In the genomic region with DNA sequence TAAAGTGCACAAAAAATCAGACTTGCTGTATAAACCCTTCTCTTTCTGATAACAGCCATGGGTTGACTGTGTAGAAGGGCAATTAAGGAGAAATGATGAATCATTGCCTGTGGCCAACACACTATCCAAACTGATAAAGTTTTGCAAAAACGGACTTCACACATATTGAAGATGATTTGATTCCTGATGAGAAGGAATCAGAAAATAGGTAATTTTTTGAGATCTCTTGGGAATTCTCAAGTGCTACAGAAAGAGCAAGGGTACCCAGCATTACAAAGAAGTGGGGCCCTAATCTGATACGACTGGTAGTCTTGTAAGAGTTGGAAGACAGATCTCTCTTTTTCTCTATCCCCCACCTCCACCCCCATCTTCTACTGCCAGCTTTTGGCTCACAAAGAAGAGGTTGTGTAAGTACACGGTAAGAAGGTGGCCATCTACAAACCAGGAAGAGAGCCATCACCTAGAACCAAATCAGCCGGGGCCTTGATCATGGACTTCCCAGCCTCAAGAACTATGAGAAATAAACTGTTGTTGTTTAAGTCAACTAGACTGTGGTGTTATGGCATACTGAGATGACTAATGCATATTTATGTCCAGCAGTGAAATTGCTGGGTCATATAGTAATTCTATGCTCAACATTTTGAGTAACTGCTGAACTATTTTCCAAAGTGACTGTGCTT, we compare ENCODE assay signal across 21 cellular contexts.
"Had no signal": no experiment of that assay in that cellular context is flagged by ENCODE, and none has a peak within 500 bp of the region (broad histone marks: within the 10 kb centered on the region; RNA-seq: fewer than 3 reads in every experiment).

No MANE protein-coding gene starts in this region.

- H3K27me3 ChIP-seq: thyroid gland had no signal

- ATAC-seq: activated CD8-positive, alpha-beta memory T cell treated with anti-CD3 and anti-CD28 coated beads, Interleukin-2, amount 10 ng/mL, durations not matched to agents 7 days and 5 days; activated T-helper 17 cell treated with anti-CD3 and anti-CD28 coated beads, Interleukin-2, amount 50 U/mL, for 72 hours; left ventricle myocardium superior; T-helper 17 cell had no signal

- H3K9me3 Mint-ChIP-seq: activated CD4-positive, alpha-beta memory T cell treated with anti-CD3 and anti-CD28 coated beads, Interleukin-2, amount 10 ng/mL, durations not matched to agents 7 days and 5 days; activated naive CD8-positive, alpha-beta T cell treated with anti-CD3 and anti-CD28 coated beads for 36 hours; activated T-helper 17 cell treated with anti-CD3 and anti-CD28 coated beads, Interleukin-2, amount 50 U/mL, for 72 hours had no signal

- H3K36me3 Mint-ChIP-seq: activated CD8-positive, alpha-beta memory T cell treated with anti-CD3 and anti-CD28 coated beads, Interleukin-2, amount 10 ng/mL, durations not matched to agents 7 days and 5 days; activated naive CD8-positive, alpha-beta T cell treated with anti-CD3 and anti-CD28 coated beads for 36 hours; memory B cell had no signal

- H3K4me3 Mint-ChIP-seq: activated B cell treated with CpG ODN at 0.5 μM for 24 hours; activated CD4-positive, alpha-beta memory T cell treated with anti-CD3 and anti-CD28 coated beads, Interleukin-2, amount 10 ng/mL, durations not matched to agents 7 days and 5 days; activated CD8-positive, alpha-beta memory T cell treated with anti-CD3 and anti-CD28 coated beads, Interleukin-2, amount 10 ng/mL, durations not matched to agents 7 days and 5 days; activated naive CD8-positive, alpha-beta T cell treated with anti-CD3 and anti-CD28 coated beads for 36 hours; activated T-helper 17 cell treated with anti-CD3 and anti-CD28 coated beads, Interleukin-2, amount 50 U/mL, for 72 hours; memory B cell; T-helper 17 cell had no signal

- H3K4me1 Mint-ChIP-seq: activated B cell treated with CpG ODN at 0.5 μM for 24 hours; activated CD4-positive, alpha-beta memory T cell treated with anti-CD3 and anti-CD28 coated beads, Interleukin-2, amount 10 ng/mL, durations not matched to agents 7 days and 5 days; activated CD8-positive, alpha-beta memory T cell treated with anti-CD3 and anti-CD28 coated beads, Interleukin-2, amount 10 ng/mL, durations not matched to agents 7 days and 5 days; activated naive CD8-positive, alpha-beta T cell treated with anti-CD3 and anti-CD28 coated beads for 36 hours; activated T-helper 17 cell treated with anti-CD3 and anti-CD28 coated beads, Interleukin-2, amount 50 U/mL, for 72 hours; memory B cell; T-helper 17 cell had no signal

- DNase-seq: activated B cell treated with CpG ODN at 0.5 μM for 24 hours; activated CD4-positive, alpha-beta memory T cell treated with anti-CD3 and anti-CD28 coated beads, Interleukin-2, amount 10 ng/mL, durations not matched to agents 7 days and 5 days; activated CD4-positive, alpha-beta T cell treated with anti-CD3 and anti-CD28 coated beads for 48 hours; activated CD8-positive, alpha-beta memory T cell treated with anti-CD3 and anti-CD28 coated beads, Interleukin-2, amount 10 ng/mL, durations not matched to agents 7 days and 5 days; activated naive CD4-positive, alpha-beta T cell; activated naive CD8-positive, alpha-beta T cell treated with anti-CD3 and anti-CD28 coated beads for 36 hours; amniotic stem cell; dermis blood vessel endothelial cell; effector memory CD4-positive, alpha-beta T cell; foreskin fibroblast; glutamatergic neuron; left ventricle myocardium superior; occipital lobe; posterior cingulate gyrus; retina; stimulated activated CD8-positive, alpha-beta memory T cell treated with anti-CD3 and anti-CD28 coated beads, Interleukin-4, amount 100 ng/mL, for 48 hours; stimulated activated naive CD4-positive, alpha-beta T cell treated with Interleukin-2 at 50 U/mL for 16 hours; T-helper 17 cell; thyroid gland had no signal

- H3K27ac ChIP-seq: thyroid gland had no signal

- H3K4me1 ChIP-seq: thyroid gland had no signal

- H3K36me3 ChIP-seq: thyroid gland had no signal

- H3K27ac Mint-ChIP-seq: activated B cell treated with CpG ODN at 0.5 μM for 24 hours; activated CD4-positive, alpha-beta memory T cell treated with anti-CD3 and anti-CD28 coated beads, Interleukin-2, amount 10 ng/mL, durations not matched to agents 7 days and 5 days; activated CD8-positive, alpha-beta memory T cell treated with anti-CD3 and anti-CD28 coated beads, Interleukin-2, amount 10 ng/mL, durations not matched to agents 7 days and 5 days; activated naive CD8-positive, alpha-beta T cell treated with anti-CD3 and anti-CD28 coated beads for 36 hours; activated T-helper 17 cell treated with anti-CD3 and anti-CD28 coated beads, Interleukin-2, amount 50 U/mL, for 72 hours; memory B cell; T-helper 17 cell had no signal

- H3K4me3 ChIP-seq: thyroid gland had no signal

- H3K9me3 ChIP-seq: thyroid gland had no signal
